Comparison of ENCODE assay signal across 13 cellular contexts in the genomic region with DNA sequence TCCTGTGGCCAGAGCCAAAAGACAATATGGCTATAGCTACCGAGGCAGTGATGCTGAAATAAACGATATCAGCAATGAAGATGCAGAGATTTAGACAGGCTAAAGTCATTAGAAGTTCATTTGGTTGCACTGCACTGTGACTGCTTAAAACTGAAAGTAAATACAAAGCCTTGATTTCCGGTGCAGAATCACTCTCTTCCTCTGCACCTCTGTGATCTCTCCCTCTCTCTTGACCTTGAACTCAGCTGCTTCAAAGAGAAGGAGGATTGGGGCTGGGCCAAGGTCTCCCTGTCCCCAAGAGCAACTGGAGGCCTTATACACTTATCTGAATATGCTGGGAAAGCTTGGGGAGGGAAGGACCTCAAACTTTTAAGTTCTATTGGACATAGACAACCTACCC. TPM values are rescaled to one million over a fixed set of nuclear protein-coding genes. Genes with fewer than 3 reads are reported as not detected.
DNase-seq lines count a peak whose midpoint lies in the region; ATAC-seq, FAIRE-seq and TF ChIP-seq lines count a peak whose summit lies in the region.
"Had no signal": no experiment of that assay in that cellular context is flagged by ENCODE, and none has a peak within 500 bp of the region (broad histone marks: within the 10 kb centered on the region; RNA-seq: fewer than 3 reads in every experiment).

No MANE protein-coding gene starts in this region.

- peak overlapping the region; percentile 57 to 80 (median 76) for H3K27ac Mint-ChIP-seq in CD4-positive, CD25-positive, alpha-beta regulatory T cell

- no peaks in the 10 kb centered on the region for H4K20me1 ChIP-seq in K562 (replicated peaks; ENCODE audit: control insufficient read depth, insufficient read depth, low read length)

- CTCF ChIA-PET in K562 (lab: Yijun Ruan, JAX; ENCODE audit: low intra/inter-chr PET ratio) = no interaction called here

- no TSS peak for BruUV-seq in K562 (replicated peaks; lab: Mats Ljungman, UMichigan)

- in situ Hi-C loops in K562 (cut with MboI) = no loop called here

- TF ChIP-seq POLR2A in K562 (conservative IDR thresholded peaks at IDR 0.05) = no peak

- no peaks in the 10 kb centered on the region for H3K27me3 ChIP-seq in CD4-positive, CD25-positive, alpha-beta regulatory T cell (ENCODE audit: control insufficient read depth, insufficient read depth, low read length)
- no peaks in the 10 kb centered on the region; a peak in 1 of 5 replicates for H3K27me3 ChIP-seq in K562 (ENCODE audit: control insufficient read depth in 2 of 2, insufficient read depth in 2 of 2, low read length in 2 of 2)
- H3K27me3 ChIP-seq: stomach had no signal

- no peaks in the 10 kb centered on the region for H3K9me1 ChIP-seq in K562 (ENCODE audit: control insufficient read depth, insufficient read depth, low read length)

- no peak for TF ChIP-seq RAD21 in K562 (CRISPR knock-in tag; conservative IDR thresholded peaks at IDR 0.05 in 1 of 2, IDR thresholded peaks at IDR 0.05 in 1 of 2)

- peaks cover 9 to 17% (median 13%) of the 10 kb centered on the region in 4 donors for H3K4me1 Mint-ChIP-seq in CD4-positive, CD25-positive, alpha-beta regulatory T cell

- H3K4me1 ChIP-seq in CD4-positive, CD25-positive, alpha-beta regulatory T cell (ENCODE audit: control insufficient read depth, insufficient read depth, low read length, poor library complexity, severe bottlenecking) = peaks cover 9% of the 10 kb centered on the region
- no peaks in the 10 kb centered on the region for H3K4me1 ChIP-seq in K562 (replicated peaks in 1 of 2; ENCODE audit: control insufficient read depth in 2 of 2, insufficient read depth in 2 of 2, low read length in 2 of 2)

- no peaks in the 10 kb centered on the region for H3K36me3 Mint-ChIP-seq in CD4-positive, CD25-positive, alpha-beta regulatory T cell

- WGBS in K562 (ENCODE audit: insufficient coverage, low coverage, missing lambda C conversion rate) = 0% methylated on average over 3 of the region's 3 CpGs

- TF ChIP-seq CTCF in K562 (IDR thresholded peaks at IDR 0.05 in 2 of 3, conservative IDR thresholded peaks at IDR 0.05 in 1 of 3; ENCODE audit: insufficient read depth in 2 of 3, low read depth in 1 of 3, low read length in 3 of 3) = no peak
- TF ChIP-seq CTCF in coronary artery (IDR thresholded peaks at IDR 0.05) = no peak

- POLR2A ChIA-PET in K562 (lab: Yijun Ruan, JAX) = no interaction called here

- H3K79me2 ChIP-seq in K562 (ENCODE audit: control insufficient read depth, insufficient read depth, low read length) = no peaks in the 10 kb centered on the region

- peak in 2 of 3 donors; percentile 24 to 75 for DNase-seq in CD4-positive, CD25-positive, alpha-beta regulatory T cell
- DNase-seq in K562 (ENCODE audit: extremely low read depth in 1 of 4, low spot score in 3 of 4) (no peak), NCI-H2029 treated with DMSO at 0.1 percent for 48 hours (lab: John Stamatoyannopoulos, UW) (no peak), coronary artery (ENCODE audit: low spot score) (no peak), HUDEP-2 (lab: John Stamatoyannopoulos, UW; ENCODE audit: unreplicated experiment in 76 of 76) (no peak), MV-4-11 (lab: John Stamatoyannopoulos, UW) (no peak)
- DNase-seq: DMS153, mammary epithelial cell, NCI-H446 treated with DMSO at 0.1 percent for 48 hours, stomach had no signal

- intact Hi-C loops in K562 (cut with micrococcal nuclease) = no loop called here

- no peaks in the 10 kb centered on the region for H3K36me3 ChIP-seq in CD4-positive, CD25-positive, alpha-beta regulatory T cell (ENCODE audit: control insufficient read depth, insufficient read depth, low read length)
- H3K36me3 ChIP-seq in K562 (ENCODE audit: control insufficient read depth, insufficient read depth, low read length) = no peaks in the 10 kb centered on the region
- H3K36me3 ChIP-seq: stomach had no signal

- H3K9me3 ChIP-seq in CD4-positive, CD25-positive, alpha-beta regulatory T cell (ENCODE audit: control insufficient read depth in 2 of 2, low read length in 2 of 2) = no peaks in the 10 kb centered on the region
- H3K9me3 ChIP-seq in K562 (replicated peaks; ENCODE audit: control insufficient read depth, insufficient read depth, low read depth, low read length) = no peaks in the 10 kb centered on the region
- H3K9me3 ChIP-seq: stomach had no signal

- peak; percentile 77 to 80 for ATAC-seq in CD4-positive, CD25-positive, alpha-beta regulatory T cell (ENCODE audit: low read depth in 2 of 2)
- ATAC-seq in GM18907 (IDR thresholded peaks at IDR 0.05; ENCODE audit: unreplicated experiment) (peak; percentile 83), HG03520 (IDR thresholded peaks at IDR 0.05; ENCODE audit: unreplicated experiment) (peak; percentile 73), K562 (no peak)

- no peak for TF ChIP-seq EP300 in K562 (IDR thresholded peaks at IDR 0.05; ENCODE audit: low read length)

- H3K4me3 ChIP-seq in CD4-positive, CD25-positive, alpha-beta regulatory T cell (ENCODE audit: low read depth, low read length) = peak overlapping the region; percentile 73
- H3K4me3 ChIP-seq in K562 (no peak overlapping the region), coronary artery (no peak overlapping the region)
- H3K4me3 ChIP-seq: skin epidermis, stomach had no signal

- no peak for FAIRE-seq in K562 (lab: Jason Lieb, UNC)

- no peak overlapping the region for H3K4me2 ChIP-seq in K562 (ENCODE audit: insufficient read depth, low read length)

- peak overlapping the region in 3 of 4 donors; percentile 20 to 44 (median 22) for H3K4me3 Mint-ChIP-seq in CD4-positive, CD25-positive, alpha-beta regulatory T cell

- peak overlapping the region; percentile 31 for H3K27ac ChIP-seq in CD4-positive, CD25-positive, alpha-beta regulatory T cell (ENCODE audit: insufficient read depth, low read length, poor library complexity, severe bottlenecking)
- H3K27ac ChIP-seq in K562 (ENCODE audit: extremely low read depth, low read depth, low read length) (no peak overlapping the region), coronary artery (no peak overlapping the region)
- H3K27ac ChIP-seq: stomach had no signal

- H3K9ac ChIP-seq in K562 (ENCODE audit: insufficient read depth in 1 of 2, low read depth in 2 of 2, low read length in 2 of 2) = no peak overlapping the region

- peaks cover 14% of the 10 kb centered on the region for H3K27me3 Mint-ChIP-seq in CD4-positive, CD25-positive, alpha-beta regulatory T cell

- H3K9me3 Mint-ChIP-seq in CD4-positive, CD25-positive, alpha-beta regulatory T cell = peaks cover 0 to 3% (median 0%) of the 10 kb centered on the region in 7 donors

- H2AFZ ChIP-seq in K562 (ENCODE audit: low read depth, low read length) = no peak overlapping the region

TF ChIP-seq in K562, 482 proteins besides CTCF, POLR2A, EP300 and RAD21:
- TF ChIP-seq, protein P1, sequence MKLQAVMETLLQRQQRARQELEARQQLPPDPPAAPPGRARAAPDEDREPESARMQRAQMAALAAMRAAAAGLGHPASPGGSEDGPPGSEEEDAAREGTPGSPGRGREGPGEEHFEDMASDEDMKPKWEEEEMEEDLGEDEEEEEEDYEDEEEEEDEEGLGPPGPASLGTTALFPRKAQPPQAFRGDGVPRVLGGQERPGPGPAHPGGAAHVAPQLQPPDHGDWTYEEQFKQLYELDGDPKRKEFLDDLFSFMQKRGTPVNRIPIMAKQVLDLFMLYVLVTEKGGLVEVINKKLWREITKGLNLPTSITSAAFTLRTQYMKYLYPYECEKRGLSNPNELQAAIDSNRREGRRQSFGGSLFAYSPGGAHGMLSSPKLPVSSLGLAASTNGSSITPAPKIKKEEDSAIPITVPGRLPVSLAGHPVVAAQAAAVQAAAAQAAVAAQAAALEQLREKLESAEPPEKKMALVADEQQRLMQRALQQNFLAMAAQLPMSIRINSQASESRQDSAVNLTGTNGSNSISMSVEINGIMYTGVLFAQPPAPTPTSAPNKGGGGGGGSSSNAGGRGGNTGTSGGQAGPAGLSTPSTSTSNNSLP (IDR thresholded peaks at IDR 0.05; ENCODE audit: borderline replicate concordance, low read depth, low read length) = no peak
- no peak for TF ChIP-seq ZNF263 (CRISPR knock-in tag; IDR thresholded peaks at IDR 0.05; ENCODE audit: borderline replicate concordance)
- TF ChIP-seq ESRRA (IDR thresholded peaks at IDR 0.05; ENCODE audit: borderline replicate concordance, low read depth) = peak; percentile 18; the same call in 1 of the 2 replicates

RNA-seq across cellular contexts. Expression of gene SPACA1, which starts 34.6 kb away (rescaled TPM):
- not detected for total RNA-seq in CD4-positive, CD25-positive, alpha-beta regulatory T cell
- polyA plus RNA-seq in CD4-positive, CD25-positive, alpha-beta regulatory T cell = not detected
- total RNA-seq in K562 (2011; cell fraction: chromatin; rRNA removed; ENCODE audit: low replicate concordance) = not detected in 2 replicates
- not detected in 2 replicates for total RNA-seq in K562 (2011; cell fraction: nucleolus; rRNA removed)
- total RNA-seq in K562 (2011; cell fraction: nucleoplasm; rRNA removed) = not detected in 2 replicates
- total RNA-seq in K562 (2014; rRNA removed) (not detected in 2 replicates), K562 (2014; rRNA removed; fragmentation: Illumina TruSeq; extraction: Trizol) (not detected in 2 replicates), K562 (2015; rRNA removed; fragmentation: Illumina TruSeq; extraction: Trizol) (not detected in 2 replicates), K562 (2021) (not detected in 2 replicates)
- polyA plus RNA-seq in K562 (2011; rRNA removed) (not detected in 2 replicates), K562 (2014; fragmentation: Illumina TruSeq; extraction: Trizol) (not detected in 2 replicates), K562 (2014; fragmentation: Nextera tagmentation; extraction: Ambion mirVana) (not detected), K562 (2014; rRNA removed) (not detected in 2 replicates)
- polyA plus RNA-seq in K562 (2011; cell fraction: cytosol; rRNA removed) = not detected in 2 replicates
- polyA plus RNA-seq in K562 (2011; cell fraction: nucleus; rRNA removed) = not detected in 2 replicates
- polyA plus RNA-seq in K562 (2012) = not detected in 2 replicates
- not detected in 2 replicates for polyA minus RNA-seq in K562 (2011; rRNA and poly(A)+ RNA removed)
- polyA minus RNA-seq in K562 (2011; cell fraction: cytosol; rRNA and poly(A)+ RNA removed) = not detected in 2 replicates
- polyA minus RNA-seq in K562 (2011; cell fraction: nucleus; rRNA and poly(A)+ RNA removed) = not detected in 2 replicates
- total RNA-seq: mammary epithelial cell, stomach had no signal
- polyA plus RNA-seq: mammary epithelial cell, stomach had no signal

Comparison
In these comparisons a context has a peak if more than half of its experiments do, and no peak if none do; other contexts are left out.
1. DNase-seq: peak in CD4-positive, CD25-positive, alpha-beta regulatory T cell (2 of 3); none in K562 (0 of 4), NCI-H2029 treated with DMSO at 0.1 percent for 48 hours (single experiment), coronary artery (single experiment), HUDEP-2 (0 of 76) and MV-4-11 (single experiment).